Comparison of ENCODE assay signal across 9 cellular contexts in genomic region chr11:62119569-62119968, GRCh38.
"Had no signal": no experiment of that assay in that cellular context is flagged by ENCODE, and none has a peak within 500 bp of the region (broad histone marks: within the 10 kb centered on the region; RNA-seq: fewer than 3 reads in every experiment).

No MANE protein-coding gene starts in this region.

- DNase-seq: H9, HCEC 1CT, HFFc6, KG1 had no signal

- H2AFZ ChIP-seq: GM23338 had no signal

- H3K4me3 ChIP-seq: GM23338 had no signal

- FAIRE-seq: H1, H54, HepG2 had no signal

- ATAC-seq: GM23338, HepG2 had no signal

- H3K4me2 ChIP-seq: GM23338 had no signal

- H3K27ac ChIP-seq: HL-60 had no signal
